12 cellular contexts compared by ENCODE assay signal in genomic region chr12:104480826-104481457, GRCh38. TPM values are rescaled to one million over a fixed set of nuclear protein-coding genes. Genes with fewer than 3 reads are reported as not detected.
DNase-seq lines count a peak whose midpoint lies in the region; ATAC-seq and TF ChIP-seq lines count a peak whose summit lies in the region.
"Had no signal": no experiment of that assay in that cellular context is flagged by ENCODE, and none has a peak within 500 bp of the region (broad histone marks: within the 10 kb centered on the region; RNA-seq: fewer than 3 reads in every experiment).

No MANE protein-coding gene starts in this region.

- POLR2A ChIA-PET in activated CD4-positive, alpha-beta memory T cell treated with anti-CD3 and anti-CD28 coated beads, Interleukin-2, amount 10 ng/mL, durations not matched to agents 7 days and 5 days (lab: Charles Lee): interaction anchor here (1.1 to 1.7 kb wide), 4 partner anchors 14 to 22 kb away, joined by 3 to 5 read pairs (median 4); no protein-coding TSS in a partner anchor

- ATAC-seq in left ventricle myocardium superior: peak; percentile 57
- no peak for ATAC-seq in GM18868 (IDR thresholded peaks at IDR 0.05; ENCODE audit: unreplicated experiment)
- no peak for ATAC-seq in HG03025 (IDR thresholded peaks at IDR 0.05; ENCODE audit: low FRiP score, unreplicated experiment)

- intact Hi-C loops in left ventricle myocardium superior (cut with micrococcal nuclease) (no loop called here), tibial artery (cut with DNase I; ENCODE audit: low total_unique reads) (no loop called here)

- peaks cover 69% of the 10 kb centered on the region for H3K36me3 Mint-ChIP-seq in activated CD4-positive, alpha-beta memory T cell treated with anti-CD3 and anti-CD28 coated beads, Interleukin-2, amount 10 ng/mL, durations not matched to agents 7 days and 5 days (ENCODE audit: low read depth)

- TF ChIP-seq CTCF in tibial artery (IDR thresholded peaks at IDR 0.05): no peak

- DNase-seq in SIG-M5 treated with dmso at 0.1 percent for 504 hours (lab: John Stamatoyannopoulos, UW; ENCODE audit: unreplicated experiment) (peak; percentile 94), SIG-M5 (lab: John Stamatoyannopoulos, UW) (no peak), left ventricle myocardium superior (peak; percentile 71), tibial artery (peak; percentile 64 to 78), erythroblast (lab: John Stamatoyannopoulos, UW) (no peak)
- DNase-seq in activated CD4-positive, alpha-beta memory T cell treated with anti-CD3 and anti-CD28 coated beads, Interleukin-2, amount 10 ng/mL, durations not matched to agents 7 days and 5 days: no peak
- DNase-seq: activated CD4-positive, alpha-beta T cell treated with anti-CD3 and anti-CD28 coated beads for 48 hours; NCI-H2081 treated with DMSO at 0.1 percent for 48 hours; stimulated activated CD4-positive, alpha-beta T cell treated with anti-CD3 and anti-CD28 coated beads, Interleukin-2, amount 100 ng/mL, for 24 hours had no signal

- peaks cover 0 to 8% (median 0%) of the 10 kb centered on the region in 4 donors for H3K4me1 ChIP-seq in tibial artery

- no peaks in the 10 kb centered on the region for H3K9me3 Mint-ChIP-seq in activated CD4-positive, alpha-beta memory T cell treated with anti-CD3 and anti-CD28 coated beads, Interleukin-2, amount 10 ng/mL, durations not matched to agents 7 days and 5 days

- no peak overlapping the region for H3K4me3 Mint-ChIP-seq in activated CD4-positive, alpha-beta memory T cell treated with anti-CD3 and anti-CD28 coated beads, Interleukin-2, amount 10 ng/mL, durations not matched to agents 7 days and 5 days

- CTCF ChIA-PET in activated CD4-positive, alpha-beta memory T cell treated with anti-CD3 and anti-CD28 coated beads, Interleukin-2, amount 10 ng/mL, durations not matched to agents 7 days and 5 days (lab: Charles Lee): no interaction called here

- TF ChIP-seq POLR2A in erythroblast (IDR thresholded peaks at IDR 0.05; ENCODE audit: low read length): no peak

- no peaks in the 10 kb centered on the region for H3K27me3 ChIP-seq in tibial artery

- no peaks in the 10 kb centered on the region for H3K36me3 ChIP-seq in tibial artery

- H3K4me3 ChIP-seq in tibial artery: no peak overlapping the region

- peak overlapping the region; percentile 29 for H3K27ac Mint-ChIP-seq in activated CD4-positive, alpha-beta memory T cell treated with anti-CD3 and anti-CD28 coated beads, Interleukin-2, amount 10 ng/mL, durations not matched to agents 7 days and 5 days

- no peaks in the 10 kb centered on the region for H3K9me3 ChIP-seq in tibial artery

- H3K4me1 Mint-ChIP-seq in activated CD4-positive, alpha-beta memory T cell treated with anti-CD3 and anti-CD28 coated beads, Interleukin-2, amount 10 ng/mL, durations not matched to agents 7 days and 5 days: peaks cover 95% of the 10 kb centered on the region

- H3K27me3 Mint-ChIP-seq in activated CD4-positive, alpha-beta memory T cell treated with anti-CD3 and anti-CD28 coated beads, Interleukin-2, amount 10 ng/mL, durations not matched to agents 7 days and 5 days: no peaks in the 10 kb centered on the region

- H3K27ac ChIP-seq in tibial artery: no peak overlapping the region
- H3K27ac ChIP-seq: 22Rv1 had no signal

RNA-seq across cellular contexts. Expression of gene CHST11, which starts 24.2 kb away (rescaled TPM):
- 100 to 1,000 TPM; 124 to 125 TPM for total RNA-seq in activated CD4-positive, alpha-beta memory T cell treated with anti-CD3 and anti-CD28 coated beads, Interleukin-2, amount 10 ng/mL, durations not matched to agents 7 days and 5 days
- total RNA-seq in left ventricle myocardium superior: 3.4 TPM

Comparison
In these comparisons a context has a peak if more than half of its experiments do, and no peak if none do; other contexts are left out.
1. DNase-seq: peak in SIG-M5 treated with dmso at 0.1 percent for 504 hours (single experiment), left ventricle myocardium superior (single experiment) and tibial artery (2 of 2); none in SIG-M5 (single experiment), activated CD4-positive, alpha-beta memory T cell treated with anti-CD3 and anti-CD28 coated beads, Interleukin-2, amount 10 ng/mL, durations not matched to agents 7 days and 5 days (single experiment) and erythroblast (0 of 2).
2. RNA of gene CHST11, which starts 24.2 kb away (total RNA-seq): 124 to 125 TPM in activated CD4-positive, alpha-beta memory T cell treated with anti-CD3 and anti-CD28 coated beads, Interleukin-2, amount 10 ng/mL, durations not matched to agents 7 days and 5 days; 3.4 TPM in left ventricle myocardium superior (single experiment); every median in the first group is over 10 times any median in the second.